Comparison of ENCODE assay signal across 15 cellular contexts in the genomic region with DNA sequence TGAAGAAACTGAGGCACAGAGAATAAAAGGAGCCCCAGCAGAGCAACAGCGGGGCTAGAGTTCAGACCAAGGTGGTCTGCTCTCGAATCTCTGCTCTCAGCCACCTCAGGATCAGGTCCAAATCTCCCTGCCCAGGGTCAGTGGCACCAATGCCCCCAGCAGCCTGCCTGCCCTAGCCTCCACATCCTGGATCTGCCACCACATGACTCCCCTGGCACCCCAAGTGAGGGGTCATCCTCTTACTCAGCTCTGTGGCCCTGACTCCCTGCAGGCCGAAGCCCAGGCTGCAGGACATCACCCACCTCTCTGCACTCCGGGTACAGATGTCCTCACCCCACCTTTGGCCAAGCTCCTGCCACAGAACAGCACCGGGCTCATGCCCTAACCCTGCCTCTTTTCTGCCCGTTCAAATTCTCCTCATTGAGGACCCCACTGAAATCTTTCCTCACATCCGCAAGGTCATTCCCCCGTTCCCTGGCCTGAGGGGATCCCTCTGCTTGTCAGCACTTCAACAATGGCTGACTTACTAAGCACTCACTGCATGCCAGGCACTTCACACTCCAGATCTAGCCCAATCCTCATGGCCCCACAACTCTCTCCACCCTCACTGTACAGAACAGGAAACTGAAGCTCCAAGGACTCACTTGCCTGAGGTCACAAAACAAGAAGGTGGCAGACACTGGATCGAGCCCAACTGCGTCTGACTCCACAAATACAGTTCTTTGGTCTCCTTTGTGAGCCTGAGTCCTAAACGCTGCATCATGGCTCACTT. TPM values are rescaled to one million over a fixed set of nuclear protein-coding genes. Genes with fewer than 3 reads are reported as not detected.
DNase-seq lines count a peak whose midpoint lies in the region; ATAC-seq and TF ChIP-seq lines count a peak whose summit lies in the region.
"Had no signal": no experiment of that assay in that cellular context is flagged by ENCODE, and none has a peak within 500 bp of the region (broad histone marks: within the 10 kb centered on the region; RNA-seq: fewer than 3 reads in every experiment).

No MANE protein-coding gene starts in this region.

- peaks cover 33% of the 10 kb centered on the region for H3K4me1 Mint-ChIP-seq in activated CD4-positive, alpha-beta T cell treated with anti-CD3 and anti-CD28 coated beads, Interleukin-2, amount 10 ng/mL, durations not matched to agents 7 days and 5 days
- H3K4me1 Mint-ChIP-seq in T-helper 17 cell (peaks cover 41% of the 10 kb centered on the region), endothelial cell (ENCODE audit: unreplicated experiment) (peaks cover 31% of the 10 kb centered on the region)

- H3K27me3 ChIP-seq in neuronal stem cell (ENCODE audit: control insufficient read depth in 3 of 3, insufficient read depth in 3 of 3, low read depth in 1 of 3, low read length in 3 of 3), result no peaks in the 10 kb centered on the region
- H3K27me3 ChIP-seq in trophoblast cell (ENCODE audit: insufficient read depth, low read length), result no peaks in the 10 kb centered on the region
- H3K27me3 ChIP-seq: gastroesophageal sphincter had no signal

- no peak for DNase-seq in activated CD4-positive, alpha-beta T cell treated with anti-CD3 and anti-CD28 coated beads, Interleukin-2, amount 10 ng/mL, durations not matched to agents 7 days and 5 days
- no peak for DNase-seq in activated CD4-positive, alpha-beta T cell treated with anti-CD3 and anti-CD28 coated beads, Interleukin-2, amount 50 U/mL, for 48 hours
- DNase-seq in T-helper 17 cell (no peak), endothelial cell (ENCODE audit: low spot score) (no peak), neuronal stem cell (ENCODE audit: low spot score) (no peak), OCI-M2 (lab: John Stamatoyannopoulos, UW; ENCODE audit: unreplicated experiment) (no peak), trophoblast cell (no peak)
- DNase-seq: EL; left colon; NCI-H146; stimulated activated CD4-positive, alpha-beta T cell treated with anti-CD3 and anti-CD28 coated beads, Interleukin-4, amount 100 ng/mL, for 1 hour; substantia nigra had no signal

- H3K14ac ChIP-seq in neuronal stem cell (ENCODE audit: low read length) (no peak overlapping the region), trophoblast cell (ENCODE audit: low read length) (no peak overlapping the region)

- no peak overlapping the region for H3K4me3 ChIP-seq in neuronal stem cell (ENCODE audit: low read length in 2 of 2)
- no peak overlapping the region for H3K4me3 ChIP-seq in trophoblast cell (ENCODE audit: low read depth, low read length)
- H3K4me3 ChIP-seq: A549, gastroesophageal sphincter had no signal

- no peak overlapping the region for H4K12ac ChIP-seq in trophoblast cell (ENCODE audit: low read depth, low read length)

- H2BK5ac ChIP-seq in neuronal stem cell (ENCODE audit: low read length), result no peak overlapping the region
- H2BK5ac ChIP-seq in trophoblast cell (ENCODE audit: low read depth, low read length, poor library complexity), result no peak overlapping the region

- H2AK5ac ChIP-seq in neuronal stem cell (ENCODE audit: low read depth, low read length) (no peak overlapping the region), trophoblast cell (ENCODE audit: low read length) (no peak overlapping the region)

- H3K18ac ChIP-seq in neuronal stem cell (ENCODE audit: low read length), result no peak overlapping the region
- no peak overlapping the region for H3K18ac ChIP-seq in trophoblast cell (ENCODE audit: low read length)

- H2BK12ac ChIP-seq in neuronal stem cell (ENCODE audit: low read length) (no peak overlapping the region), trophoblast cell (ENCODE audit: low read length) (no peak overlapping the region)

- TF ChIP-seq CTCF in endothelial cell (IDR thresholded peaks at IDR 0.05; ENCODE audit: unreplicated experiment), result no peak

- no peak overlapping the region for H4K8ac ChIP-seq in neuronal stem cell (ENCODE audit: low read depth, low read length)
- no peak overlapping the region for H4K8ac ChIP-seq in trophoblast cell (ENCODE audit: low read depth, low read length)

- ATAC-seq in T-helper 17 cell (no peak), GM18511 (IDR thresholded peaks at IDR 0.05; ENCODE audit: unreplicated experiment) (no peak)
- ATAC-seq: A549, gastroesophageal sphincter, left colon had no signal

- H3K79me1 ChIP-seq in neuronal stem cell (ENCODE audit: low read depth, low read length) (peaks cover 4% of the 10 kb centered on the region), trophoblast cell (ENCODE audit: low read length) (peaks cover 5% of the 10 kb centered on the region)

- peak overlapping the region; percentile 63 for H3K27ac Mint-ChIP-seq in activated CD4-positive, alpha-beta T cell treated with anti-CD3 and anti-CD28 coated beads, Interleukin-2, amount 10 ng/mL, durations not matched to agents 7 days and 5 days
- peak overlapping the region; percentile 90 for H3K27ac Mint-ChIP-seq in T-helper 17 cell
- H3K27ac Mint-ChIP-seq in endothelial cell (ENCODE audit: unreplicated experiment), result no peak overlapping the region

- H2AFZ ChIP-seq in neuronal stem cell (ENCODE audit: low read length) (no peak overlapping the region), trophoblast cell (ENCODE audit: insufficient read depth, low read length, poor library complexity) (no peak overlapping the region)

- H3K4me2 ChIP-seq in neuronal stem cell (ENCODE audit: insufficient read depth, low read length, poor library complexity, severe bottlenecking) (no peak overlapping the region), trophoblast cell (ENCODE audit: low read length) (no peak overlapping the region)
- H3K4me2 ChIP-seq: A549 had no signal

- CTCF ChIA-PET in activated CD4-positive, alpha-beta T cell treated with anti-CD3 and anti-CD28 coated beads, Interleukin-2, amount 10 ng/mL, durations not matched to agents 7 days and 5 days (lab: Charles Lee), result interaction anchor here (1.6 kb wide), 2 partner anchors 9 to 13 kb away, joined by 3 to 6 read pairs; no protein-coding TSS in a partner anchor

- peaks cover 3 to 4% of the 10 kb centered on the region in 2 donors for H3K4me1 ChIP-seq in neuronal stem cell (ENCODE audit: control insufficient read depth in 2 of 2, insufficient read depth in 1 of 2, low read depth in 1 of 2, low read length in 2 of 2)
- peaks cover 3 to 5% of the 10 kb centered on the region in 2 experiments for H3K4me1 ChIP-seq in trophoblast cell (ENCODE audit: control insufficient read depth in 1 of 2, insufficient read depth in 2 of 2, low read length in 2 of 2)

- peaks cover 6% of the 10 kb centered on the region for H3K79me2 ChIP-seq in trophoblast cell (ENCODE audit: control insufficient read depth, insufficient read depth, low read length, poor library complexity)

- H3K27me3 Mint-ChIP-seq in activated CD4-positive, alpha-beta T cell treated with anti-CD3 and anti-CD28 coated beads, Interleukin-2, amount 10 ng/mL, durations not matched to agents 7 days and 5 days, result no peaks in the 10 kb centered on the region
- H3K27me3 Mint-ChIP-seq in T-helper 17 cell (peaks cover 1% of the 10 kb centered on the region), endothelial cell (ENCODE audit: unreplicated experiment) (peaks cover 17% of the 10 kb centered on the region)

- no peak overlapping the region for H3K4me3 Mint-ChIP-seq in activated CD4-positive, alpha-beta T cell treated with anti-CD3 and anti-CD28 coated beads, Interleukin-2, amount 10 ng/mL, durations not matched to agents 7 days and 5 days
- H3K4me3 Mint-ChIP-seq in T-helper 17 cell (peak overlapping the region; percentile 79), endothelial cell (ENCODE audit: unreplicated experiment) (peak overlapping the region; percentile 56)

- no peak overlapping the region for H2BK120ac ChIP-seq in neuronal stem cell (ENCODE audit: low read depth, low read length)
- H2BK120ac ChIP-seq in trophoblast cell (ENCODE audit: insufficient read depth, low read length, poor library complexity), result no peak overlapping the region

- H3K27ac ChIP-seq in neuronal stem cell (replicated peaks; ENCODE audit: low read length), result no peak overlapping the region
- H3K27ac ChIP-seq in trophoblast cell (ENCODE audit: low read depth, low read length), result no peak overlapping the region
- H3K27ac ChIP-seq: A549, gastroesophageal sphincter had no signal

- no CpG with 5 or more reads among the region's 11 CpGs for WGBS in neuronal stem cell (ENCODE audit: extremely low coverage in 2 of 2, insufficient read length in 2 of 2, insufficient replicate concordance in 1 of 2), 2 donors
- WGBS in trophoblast cell (ENCODE audit: extremely low coverage, insufficient coverage, insufficient read length), result no CpG with 5 or more reads among the region's 11 CpGs

- no peak overlapping the region for H2BK15ac ChIP-seq in neuronal stem cell (ENCODE audit: low read length)

- H3K23ac ChIP-seq in neuronal stem cell (ENCODE audit: low read depth, low read length, poor library complexity) (peak overlapping the region; percentile 11), trophoblast cell (ENCODE audit: low read length) (no peak overlapping the region)

- H3K4ac ChIP-seq in neuronal stem cell (ENCODE audit: low read length), result no peak overlapping the region
- no peak overlapping the region for H3K4ac ChIP-seq in trophoblast cell (ENCODE audit: low read depth, low read length)

- H3K9me3 Mint-ChIP-seq in activated CD4-positive, alpha-beta T cell treated with anti-CD3 and anti-CD28 coated beads, Interleukin-2, amount 10 ng/mL, durations not matched to agents 7 days and 5 days, result no peaks in the 10 kb centered on the region
- H3K9me3 Mint-ChIP-seq in endothelial cell (ENCODE audit: unreplicated experiment), result no peaks in the 10 kb centered on the region

- H3K9me3 ChIP-seq in T-helper 17 cell (ENCODE audit: control insufficient read depth, low read length, poor library complexity, severe bottlenecking) (no peaks in the 10 kb centered on the region), neuronal stem cell (replicated peaks in 1 of 2; ENCODE audit: control insufficient read depth in 2 of 2, insufficient read depth in 1 of 2, low read depth in 1 of 2, low read length in 2 of 2) (no peaks in the 10 kb centered on the region), trophoblast cell (ENCODE audit: insufficient read depth, low read depth, low read length) (no peaks in the 10 kb centered on the region)
- H3K9me3 ChIP-seq: A549, gastroesophageal sphincter had no signal

- H3K36me3 Mint-ChIP-seq in activated CD4-positive, alpha-beta T cell treated with anti-CD3 and anti-CD28 coated beads, Interleukin-2, amount 10 ng/mL, durations not matched to agents 7 days and 5 days (ENCODE audit: low read depth), result peaks cover 45% of the 10 kb centered on the region
- H3K36me3 Mint-ChIP-seq in T-helper 17 cell (ENCODE audit: low read depth) (peaks cover 15% of the 10 kb centered on the region), endothelial cell (ENCODE audit: low read depth, unreplicated experiment) (peaks cover 41% of the 10 kb centered on the region)

- H3K9ac ChIP-seq in neuronal stem cell (ENCODE audit: low read depth, low read length, poor library complexity) (peak overlapping the region; percentile 21), trophoblast cell (ENCODE audit: low read length) (no peak overlapping the region)

- POLR2A ChIA-PET in activated CD4-positive, alpha-beta T cell treated with anti-CD3 and anti-CD28 coated beads, Interleukin-2, amount 10 ng/mL, durations not matched to agents 7 days and 5 days (lab: Charles Lee), result interaction anchor here (0.5 kb wide), 1 partner anchor 64 kb away, joined by 3 read pairs; no protein-coding TSS in a partner anchor

- no peak overlapping the region for H4K91ac ChIP-seq in neuronal stem cell (ENCODE audit: low read depth, low read length, poor library complexity)
- no peak overlapping the region for H4K91ac ChIP-seq in trophoblast cell (ENCODE audit: low read depth, low read length)

- H3K36me3 ChIP-seq in neuronal stem cell (replicated peaks in 1 of 2; ENCODE audit: control insufficient read depth in 2 of 2, insufficient read depth in 2 of 2, low read length in 2 of 2) (peaks cover 48 to 78% of the 10 kb centered on the region in 2 donors), trophoblast cell (ENCODE audit: control insufficient read depth in 1 of 2, insufficient read depth in 2 of 2, low read length in 2 of 2) (peaks cover 56 to 59% of the 10 kb centered on the region in 2 experiments)

RNA-seq across cellular contexts. Expression of gene PPIB, which starts 4.3 kb away (rescaled TPM):
- 100 to 1,000 TPM; 347 to 380 TPM for total RNA-seq in activated CD4-positive, alpha-beta T cell treated with anti-CD3 and anti-CD28 coated beads, Interleukin-2, amount 10 ng/mL, durations not matched to agents 7 days and 5 days
- total RNA-seq in T-helper 17 cell, result 100 to 1,000 TPM; 202 to 208 TPM
- 589 TPM for total RNA-seq in endothelial cell (ENCODE audit: unreplicated experiment)
- polyA plus RNA-seq in neuronal stem cell (2013, experiment 1 of 2), result 171 TPM
- polyA plus RNA-seq in neuronal stem cell (2013, experiment 2 of 2), result 170 TPM
- 1,020 and 1,025 TPM in 2 replicates for polyA plus RNA-seq in trophoblast cell (2013)

RNA-seq across cellular contexts. Expression of gene SNX22, which starts 7.0 kb away (rescaled TPM):
- total RNA-seq in activated CD4-positive, alpha-beta T cell treated with anti-CD3 and anti-CD28 coated beads, Interleukin-2, amount 10 ng/mL, durations not matched to agents 7 days and 5 days, result under 1 TPM; 0.50 to 0.60 TPM
- total RNA-seq in T-helper 17 cell, result 1 to 10 TPM in 1 of 2 donors, under 1 TPM in 1; 0.42 to 1.9 TPM
- 0.41 TPM for total RNA-seq in endothelial cell (ENCODE audit: unreplicated experiment)
- polyA plus RNA-seq in neuronal stem cell (2013, experiment 1 of 2), result 3.1 TPM
- polyA plus RNA-seq in neuronal stem cell (2013, experiment 2 of 2), result 3.0 TPM
- polyA plus RNA-seq in trophoblast cell (2013), result 0.26 and 0.46 TPM in 2 replicates
